In genomic region chr1:43067856-43068751, GRCh38 we compare ENCODE assay signal across 8 cellular contexts.
A peak's percentile ranks its signal among the peaks of the same experiment; 100 is the strongest.
DNase-seq lines count a peak whose midpoint lies in the region; ATAC-seq and TF ChIP-seq lines count a peak whose summit lies in the region.

No MANE protein-coding gene starts in this region.

- ATAC-seq in right lobe of liver: peak in 3 of 4 donors; percentile 12 to 48 (median 22)
- ATAC-seq in upper lobe of right lung: peak; percentile 13
- ATAC-seq in HG03175 (IDR thresholded peaks at IDR 0.05; ENCODE audit: unreplicated experiment): no peak
- no peak for ATAC-seq in HG02938 (IDR thresholded peaks at IDR 0.05; ENCODE audit: unreplicated experiment)

- no peak overlapping the region for H3K27ac ChIP-seq in HUES48 (ENCODE audit: low read depth, low read length)
- no peak overlapping the region for H3K27ac ChIP-seq in mammary epithelial cell (ENCODE audit: insufficient read depth, low read depth, low read length)
- no peak overlapping the region for H3K27ac ChIP-seq in right lobe of liver
- H3K27ac ChIP-seq in upper lobe of right lung: no peak overlapping the region

- peak overlapping the region; percentile 11; the same call in 1 of the 2 replicates for H3K4me3 ChIP-seq in HUES48 (ENCODE audit: low read depth, low read length)
- H3K4me3 ChIP-seq in mammary epithelial cell (replicated peaks in 1 of 3; ENCODE audit: insufficient read depth in 1 of 3, low read depth in 2 of 3, low read length in 3 of 3): no peak overlapping the region
- peak overlapping the region; percentile 14 to 39 (median 26) for H3K4me3 ChIP-seq in right lobe of liver
- H3K4me3 ChIP-seq in upper lobe of right lung: peak overlapping the region; percentile 43

- intact Hi-C loops in mammary epithelial cell (cut with micrococcal nuclease) (no loop called here), right lobe of liver (cut with DNase I) (no loop called here), upper lobe of right lung (cut with DNase I) (loop anchor here (5.0 kb wide), 1 partner anchor 146 kb away; no protein-coding TSS in a partner anchor)

- no peak overlapping the region for H3K4me2 ChIP-seq in mammary epithelial cell (ENCODE audit: insufficient read depth, low read depth, low read length)

- H3K9me3 ChIP-seq in HUES48 (ENCODE audit: control insufficient read depth, insufficient read depth, low read length): no peaks in the 10 kb centered on the region
- no peaks in the 10 kb centered on the region for H3K9me3 ChIP-seq in mammary epithelial cell (replicated peaks; ENCODE audit: insufficient read depth, low read length)
- no peaks in the 10 kb centered on the region for H3K9me3 ChIP-seq in right lobe of liver
- H3K9me3 ChIP-seq in upper lobe of right lung: no peaks in the 10 kb centered on the region

- no peak overlapping the region for H3K9ac ChIP-seq in HUES48 (ENCODE audit: low read depth, low read length)
- H3K9ac ChIP-seq in mammary epithelial cell (ENCODE audit: insufficient read depth, low read length): no peak overlapping the region

- no peak for TF ChIP-seq CTCF in mammary epithelial cell (conservative IDR thresholded peaks at IDR 0.05 in 1 of 2, IDR thresholded peaks at IDR 0.05 in 1 of 2; ENCODE audit: extremely low read depth in 1 of 2, insufficient read depth in 1 of 2, low read depth in 1 of 2, low read length in 2 of 2)
- TF ChIP-seq CTCF in right lobe of liver (IDR thresholded peaks at IDR 0.05): no peak
- TF ChIP-seq CTCF in upper lobe of right lung (IDR thresholded peaks at IDR 0.05): no peak

- in situ Hi-C loops in mammary epithelial cell (cut with MboI; ENCODE audit: low sequenced_read_pairs in 2 of 2): loop anchor here in 1 of 2 donors (5.0 kb wide), 1 partner anchor 111 kb away; the partner anchor contains the start of gene SLC2A1

- CTCF ChIA-PET in mammary epithelial cell (lab: Charles Lee; ENCODE audit: low non-redundant PET): no interaction called here

- H3K27me3 ChIP-seq in HUES48 (ENCODE audit: control insufficient read depth, insufficient read depth, low read length) (peaks cover 12% of the 10 kb centered on the region), mammary epithelial cell (ENCODE audit: insufficient read depth, low read length) (no peaks in the 10 kb centered on the region), right lobe of liver (no peaks in the 10 kb centered on the region), upper lobe of right lung (peaks cover 12% of the 10 kb centered on the region)

- dilution Hi-C loops in mammary epithelial cell (cut with HindIII; ENCODE audit: low sequenced_read_pairs): no loop called here

- H3K36me3 ChIP-seq in HUES48 (ENCODE audit: control insufficient read depth, insufficient read depth, low read length) (no peaks in the 10 kb centered on the region), mammary epithelial cell (ENCODE audit: insufficient read depth, low read length) (no peaks in the 10 kb centered on the region), right lobe of liver (no peaks in the 10 kb centered on the region), upper lobe of right lung (no peaks in the 10 kb centered on the region)

- H3K4me1 ChIP-seq in HUES48 (ENCODE audit: control insufficient read depth, insufficient read depth, low read length) (peaks cover 18% of the 10 kb centered on the region), mammary epithelial cell (ENCODE audit: insufficient read depth, low read length) (peaks cover 11% of the 10 kb centered on the region), right lobe of liver (peaks cover 0 to 2% (median 0%) of the 10 kb centered on the region in 4 donors), upper lobe of right lung (peaks cover 10% of the 10 kb centered on the region)

- no peaks in the 10 kb centered on the region for H3K79me2 ChIP-seq in mammary epithelial cell (ENCODE audit: insufficient read depth, low read length)

- H4K20me1 ChIP-seq in mammary epithelial cell (ENCODE audit: insufficient read depth, low read length): no peaks in the 10 kb centered on the region

- no TSS peak for BruUV-seq in mammary epithelial cell (replicated peaks; lab: Mats Ljungman, UMichigan)

- 59% methylated on average over 19 of the region's 64 CpGs for WGBS in mammary epithelial cell (ENCODE audit: low coverage, missing lambda C conversion rate)
- 20% methylated on average over 18 of the region's 64 CpGs for WGBS in right lobe of liver (ENCODE audit: insufficient coverage, low coverage, low lambda C conversion rate, missing lambda C conversion rate)

- DNase-seq in AG20443 (ENCODE audit: low spot score) (peak; percentile 49), mammary epithelial cell (no peak), right lobe of liver (peak in 1 of 3 donors; percentile 28), upper lobe of right lung (no peak), GM19240 (ENCODE audit: insufficient read length, low spot score) (no peak)

- TF ChIP-seq POLR2A in right lobe of liver (IDR thresholded peaks at IDR 0.05): no peak

- peak overlapping the region; percentile 43 for H2AFZ ChIP-seq in mammary epithelial cell (ENCODE audit: low read depth, low read length)

Comparison
In these comparisons a context has a peak if more than half of its experiments do, and no peak if none do; other contexts are left out.
1. H3K4me3 ChIP-seq: peak in HUES48 (single experiment), right lobe of liver (3 of 3) and upper lobe of right lung (single experiment); none in mammary epithelial cell (0 of 3).
2. ATAC-seq: peak in right lobe of liver (3 of 4) and upper lobe of right lung (single experiment); none in HG03175 (single experiment) and HG02938 (single experiment).